ENCODE assay signal across 19 cellular contexts in the genomic region with DNA sequence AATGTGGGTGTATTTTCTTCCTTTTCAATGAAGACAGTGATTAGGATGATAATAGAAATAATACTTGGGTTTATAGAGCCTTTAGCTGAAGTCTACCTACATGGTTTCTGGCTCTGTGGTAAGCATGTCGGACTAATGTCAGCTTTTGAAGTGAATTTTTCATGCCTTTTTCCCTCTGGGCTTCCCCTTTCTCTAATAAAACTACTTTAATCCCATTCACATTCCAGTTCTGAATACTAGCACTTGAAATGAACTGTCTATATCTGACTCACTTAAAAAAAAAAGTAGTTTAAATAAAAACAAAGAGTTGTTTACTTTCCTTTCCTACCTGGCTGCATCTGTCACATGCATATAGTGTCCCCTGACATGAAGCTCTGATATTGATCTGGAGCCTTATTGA.
"Had no signal": no experiment of that assay in that cellular context is flagged by ENCODE, and none has a peak within 500 bp of the region (broad histone marks: within the 10 kb centered on the region; RNA-seq: fewer than 3 reads in every experiment).

No MANE protein-coding gene starts in this region.

- DNase-seq: activated CD4-positive, alpha-beta T cell treated with anti-CD3 and anti-CD28 coated beads for 48 hours; activated CD4-positive, alpha-beta T cell treated with anti-CD3 and anti-CD28 coated beads, Interleukin-2, amount 50 U/mL, for 4 hours; activated CD4-positive, CD25-positive, alpha-beta regulatory T cell treated with anti-CD3 and anti-CD28 coated beads, Interleukin-2, amount 50 U/mL, for 72 hours; activated CD8-positive, alpha-beta memory T cell treated with anti-CD3 and anti-CD28 coated beads, Interleukin-2, amount 50 U/mL, for 48 hours; activated CD8-positive, alpha-beta T cell treated with anti-CD3 and anti-CD28 coated beads, Interleukin-2, amount 10 ng/mL, durations not matched to agents 7 days and 5 days; activated naive CD4-positive, alpha-beta T cell treated with anti-CD3 and anti-CD28 coated beads, Interleukin-2, amount 50 U/mL, for 16 hours; activated naive CD8-positive, alpha-beta T cell treated with anti-CD3 and anti-CD28 coated beads, Interleukin-2, amount 10 ng/mL, durations not matched to agents 7 days and 5 days; activated T-cell treated with anti-CD3 and anti-CD28 coated beads, Interleukin-2, amount 50 U/mL, for 1 hour; adrenal gland; anterior cingulate cortex; Karpas-422; NCI-H1048; NCI-H146; NCI-H187 treated with DMSO at 0.1 percent for 48 hours; NCI-H2081 treated with DMSO at 0.1 percent for 48 hours; NCI-H446; NCI-H524; SHP77 had no signal

- H3K27ac ChIP-seq: adrenal gland had no signal

- H3K4me1 ChIP-seq: adrenal gland had no signal

- H3K4me3 ChIP-seq: adrenal gland, K562 had no signal

- ATAC-seq: activated CD8-positive, alpha-beta T cell treated with anti-CD3 and anti-CD28 coated beads, Interleukin-2, amount 10 ng/mL, durations not matched to agents 7 days and 5 days; K562 had no signal

- H3K9me3 ChIP-seq: adrenal gland had no signal

- H3K36me3 ChIP-seq: adrenal gland had no signal

- H3K27me3 ChIP-seq: adrenal gland had no signal
